10 cellular contexts compared by ENCODE assay signal in the genomic region with DNA sequence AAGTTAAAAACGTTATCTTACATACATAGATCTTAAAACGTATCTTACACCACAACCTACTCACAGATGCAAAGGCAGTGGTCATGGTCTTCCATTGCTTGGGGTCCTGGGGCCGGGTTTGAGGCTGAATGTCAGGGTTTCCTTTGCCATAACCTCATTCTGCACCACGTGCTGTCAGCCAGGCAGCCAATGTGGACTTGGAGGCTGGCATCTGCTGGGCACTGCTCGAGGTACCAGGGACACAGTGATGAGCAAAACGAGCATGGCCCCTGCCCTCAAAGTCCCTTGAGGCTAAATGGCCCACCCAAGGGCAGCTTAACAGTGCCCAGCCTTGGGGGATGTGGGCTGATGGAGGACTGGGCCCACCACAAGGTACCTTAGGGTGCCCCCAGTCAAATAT. TPM values are rescaled to one million over a fixed set of nuclear protein-coding genes. Genes with fewer than 3 reads are reported as not detected.
DNase-seq lines count a peak whose midpoint lies in the region; ATAC-seq, FAIRE-seq and TF ChIP-seq lines count a peak whose summit lies in the region.
"Had no signal": no experiment of that assay in that cellular context is flagged by ENCODE, and none has a peak within 500 bp of the region (broad histone marks: within the 10 kb centered on the region; RNA-seq: fewer than 3 reads in every experiment).

No MANE protein-coding gene starts in this region.

- H3K27ac ChIP-seq in PC-9 (no peak overlapping the region), rectal smooth muscle tissue (ENCODE audit: low read depth, low read length) (no peak overlapping the region), kidney (ENCODE audit: low read depth in 2 of 2, low read length in 2 of 2) (no peak overlapping the region)

- no peaks in the 10 kb centered on the region for H4K20me1 ChIP-seq in PC-9 (ENCODE audit: insufficient read depth)

- POLR2A ChIA-PET in PC-9 (lab: Charles Lee; ENCODE audit: unreplicated experiment): no interaction called here

- no TSS peak for BruUV-seq in PC-9 (replicated peaks; lab: Mats Ljungman, UMichigan)

- H3K79me2 ChIP-seq in PC-9 (ENCODE audit: low read depth): no peaks in the 10 kb centered on the region

- H2AFZ ChIP-seq in PC-9: no peak overlapping the region

- DNase-seq in GM12864 (ENCODE audit: low read depth) (no peak), PC-9 (no peak), epithelial cell of proximal tubule (ENCODE audit: low read depth) (no peak), kidney (no peak), H4 (ENCODE audit: low spot score) (no peak)
- DNase-seq: stimulated activated CD4-positive, alpha-beta T cell treated with anti-CD3 and anti-CD28 coated beads, Interleukin-4, amount 100 ng/mL, for 1 hour had no signal

- TF ChIP-seq CTCF in GM12864 (IDR thresholded peaks at IDR 0.05; ENCODE audit: low read depth, low read length, missing control alignments) (no peak), PC-9 (conservative IDR thresholded peaks at IDR 0.05) (no peak), epithelial cell of proximal tubule (conservative IDR thresholded peaks at IDR 0.05; ENCODE audit: low read depth, low read length) (no peak), kidney (IDR thresholded peaks at IDR 0.05; ENCODE audit: borderline replicate concordance, extremely low read depth, insufficient read depth) (no peak)

- H3K36me3 ChIP-seq in PC-9 (ENCODE audit: low read depth) (no peaks in the 10 kb centered on the region), rectal smooth muscle tissue (ENCODE audit: control insufficient read depth, insufficient read depth, low read length) (no peaks in the 10 kb centered on the region), kidney (ENCODE audit: control insufficient read depth in 1 of 2, insufficient read depth in 2 of 2, low read length in 2 of 2) (no peaks in the 10 kb centered on the region)
- H3K36me3 ChIP-seq: left lung had no signal

- H3K9me2 ChIP-seq in PC-9 (ENCODE audit: insufficient read depth): no peaks in the 10 kb centered on the region

- peak overlapping the region; percentile 49 for H3K4me3 ChIP-seq in GM12864 (ENCODE audit: low read depth, low read length)
- H3K4me3 ChIP-seq in PC-9: peak overlapping the region; percentile 54; the same call in 1 of the 2 replicates
- H3K4me3 ChIP-seq in epithelial cell of proximal tubule (ENCODE audit: low read depth, low read length): peak overlapping the region; percentile 67
- peak overlapping the region; percentile 76 for H3K4me3 ChIP-seq in rectal smooth muscle tissue (ENCODE audit: low read length)
- peak overlapping the region in 1 of 2 donors; percentile 65 for H3K4me3 ChIP-seq in kidney (ENCODE audit: low read length in 2 of 2)

- ATAC-seq in HG03457 (IDR thresholded peaks at IDR 0.05; ENCODE audit: unreplicated experiment) (no peak), HG03442 (IDR thresholded peaks at IDR 0.05; ENCODE audit: unreplicated experiment) (no peak)

- H3K4me1 ChIP-seq in PC-9 (replicated peaks; ENCODE audit: insufficient read depth): peaks cover 47% of the 10 kb centered on the region
- peaks cover 4% of the 10 kb centered on the region for H3K4me1 ChIP-seq in rectal smooth muscle tissue (ENCODE audit: control insufficient read depth, insufficient read depth, low read length)
- peaks cover 4 to 9% of the 10 kb centered on the region in 2 donors for H3K4me1 ChIP-seq in kidney (ENCODE audit: control insufficient read depth in 1 of 2, insufficient read depth in 1 of 2, low read depth in 1 of 2, low read length in 2 of 2)

- peaks cover 20% of the 10 kb centered on the region for H3F3A ChIP-seq in PC-9 (ENCODE audit: insufficient read depth, low read depth)

- peak overlapping the region; percentile 88 for H3K4me2 ChIP-seq in PC-9

- H3K27me3 ChIP-seq in PC-9 (ENCODE audit: insufficient read depth, low read depth) (no peaks in the 10 kb centered on the region), rectal smooth muscle tissue (ENCODE audit: control insufficient read depth, insufficient read depth, low read length) (no peaks in the 10 kb centered on the region)
- H3K27me3 ChIP-seq: left lung had no signal

- intact Hi-C loops in PC-9 (cut with micrococcal nuclease; ENCODE audit: unreplicated experiment) (loop anchor here (2.0 to 10.0 kb wide), 5 partner anchors 97 to 327 kb away; no protein-coding TSS in a partner anchor), kidney (cut with DNase I) (no loop called here)

- no peak for FAIRE-seq in kidney (lab: Jason Lieb, UNC)

- H3K9ac ChIP-seq in rectal smooth muscle tissue (ENCODE audit: low read length) (peak overlapping the region; percentile 8), kidney (ENCODE audit: low read length in 2 of 2) (peak overlapping the region in 1 of 2 donors; percentile 86)

- CTCF ChIA-PET in PC-9 (lab: Charles Lee): interaction anchor here (0.8 kb wide), 1 partner anchor 182 kb away, joined by 3 read pairs; a partner anchor contains a TSS

- no peaks in the 10 kb centered on the region for H3K9me3 ChIP-seq in PC-9 (ENCODE audit: insufficient read depth, low read depth)
- H3K9me3 ChIP-seq in kidney (ENCODE audit: control insufficient read depth in 1 of 2, low read length in 2 of 2): no peaks in the 10 kb centered on the region
- H3K9me3 ChIP-seq: left lung had no signal

RNA-seq across cellular contexts. Expression of a gene that starts 35.8 kb away (rescaled TPM):
- 5.7 and 6.1 TPM in 2 replicates for total RNA-seq in PC-9 (2021)
- total RNA-seq in epithelial cell of proximal tubule: 5.2 and 6.9 TPM in 2 replicates
- 4.2 TPM for total RNA-seq in kidney
- polyA plus RNA-seq in kidney (ENCODE audit: insufficient read depth, low read depth, low replicate concordance): 7.2 TPM
- total RNA-seq in H4 (2014; rRNA removed; shearing (Covaris generic)): 3.2 and 3.8 TPM in 2 replicates

RNA-seq across cellular contexts. Expression of a gene that starts 44.8 kb away (rescaled TPM):
- total RNA-seq in PC-9 (2021): 26.2 and 29.7 TPM in 2 replicates
- 37.8 and 43.6 TPM in 2 replicates for total RNA-seq in epithelial cell of proximal tubule
- total RNA-seq in kidney: 45.0 TPM
- polyA plus RNA-seq in kidney (ENCODE audit: insufficient read depth, low read depth, low replicate concordance): 10.9 TPM
- 48.0 and 62.1 TPM in 2 replicates for total RNA-seq in H4 (2014; rRNA removed; shearing (Covaris generic))
